23 cellular contexts compared by ENCODE assay signal in genomic region chr2:54668711-54669110, GRCh38. TPM values are rescaled to one million over a fixed set of nuclear protein-coding genes. Genes with fewer than 3 reads are reported as not detected.
A peak's percentile ranks its signal among the peaks of the same experiment; 100 is the strongest.
DNase-seq lines count a peak whose midpoint lies in the region; ATAC-seq and TF ChIP-seq lines count a peak whose summit lies in the region.
"Had no signal": no experiment of that assay in that cellular context is flagged by ENCODE, and none has a peak within 500 bp of the region (broad histone marks: within the 10 kb centered on the region; RNA-seq: fewer than 3 reads in every experiment).

No MANE protein-coding gene starts in this region.

- TF ChIP-seq RAD21 in HCT116 (IDR thresholded peaks at IDR 0.05; ENCODE audit: low read depth), result no peak

- POLR2A ChIA-PET in HCT116 (lab: Charles Lee), result interaction anchor here (0.7 kb wide), 1 partner anchor 20 kb away, joined by 3 read pairs; no protein-coding TSS in a partner anchor

- H3K4me3 ChIP-seq in HCT116 (replicated peaks in 1 of 2; ENCODE audit: low read depth in 1 of 2, low read length in 2 of 2) (no peak overlapping the region), adipocyte (ENCODE audit: low read length) (no peak overlapping the region), right lobe of liver (no peak overlapping the region), tibial artery (no peak overlapping the region)
- H3K4me3 ChIP-seq: ascending aorta, lung had no signal

- H3K9me3 ChIP-seq in HCT116 (ENCODE audit: control insufficient read depth in 1 of 2, insufficient read depth in 1 of 2, low read depth in 1 of 2, low read length in 2 of 2) (no peaks in the 10 kb centered on the region), adipocyte (ENCODE audit: control insufficient read depth, low read length) (no peaks in the 10 kb centered on the region), right lobe of liver (no peaks in the 10 kb centered on the region), tibial artery (no peaks in the 10 kb centered on the region)
- H3K9me3 ChIP-seq: ascending aorta had no signal

- H4K20me1 ChIP-seq in HCT116 (ENCODE audit: insufficient read depth), result no peaks in the 10 kb centered on the region

- no peak for ATAC-seq in HCT116
- ATAC-seq in right lobe of liver, result no peak
- no peak for ATAC-seq in HG02840 (IDR thresholded peaks at IDR 0.05; ENCODE audit: low FRiP score, unreplicated experiment)
- no peak for ATAC-seq in GM18498 (IDR thresholded peaks at IDR 0.05; ENCODE audit: unreplicated experiment)
- ATAC-seq: activated CD4-positive, alpha-beta T cell treated with anti-CD3 and anti-CD28 coated beads for 36 hours; CD8-positive, alpha-beta T cell; T-cell had no signal

- no peak overlapping the region for H3K9ac ChIP-seq in HCT116 (ENCODE audit: low read length)
- peak overlapping the region; percentile 70 for H3K9ac ChIP-seq in adipocyte (ENCODE audit: low read length)
- H3K9ac ChIP-seq: KMS-11 had no signal

- TF ChIP-seq CTCF in HCT116 (IDR thresholded peaks at IDR 0.05 in 2 of 3, conservative IDR thresholded peaks at IDR 0.05 in 1 of 3; ENCODE audit: borderline replicate concordance in 1 of 3, insufficient read depth in 1 of 3, low read depth in 2 of 3, low read length in 2 of 3) (no peak), right lobe of liver (IDR thresholded peaks at IDR 0.05) (no peak), tibial artery (IDR thresholded peaks at IDR 0.05) (no peak)

- no peak for DNase-seq in HCT116 (ENCODE audit: low read depth, low spot score)
- no peak for DNase-seq in adipocyte (ENCODE audit: low read depth)
- no peak for DNase-seq in right lobe of liver
- no peak for DNase-seq in tibial artery
- DNase-seq in NCI-H2171 (lab: John Stamatoyannopoulos, UW), result no peak
- DNase-seq in DMS79 (lab: John Stamatoyannopoulos, UW), result no peak
- DNase-seq: activated CD4-positive, alpha-beta T cell treated with anti-CD3 and anti-CD28 coated beads for 36 hours; activated naive CD4-positive, alpha-beta T cell treated with anti-CD3 and anti-CD28 coated beads, Interleukin-2, amount 10 ng/mL, durations not matched to agents 7 days and 5 days; CD8-positive, alpha-beta T cell; central memory CD4-positive, alpha-beta T cell; foreskin melanocyte; GDM1; HCEC 1CT; islet precursor cell; NCI-H748 treated with DMSO at 0.1 percent for 48 hours; SIG-M5; stimulated activated CD4-positive, alpha-beta T cell treated with anti-CD3 and anti-CD28 coated beads, Interleukin-4, amount 100 ng/mL, for 1 hour; T-cell had no signal

- RAD21 ChIA-PET in HCT116 (lab: Charles Lee; ENCODE audit: low non-redundant PET in 1 of 2, low total read pairs in 2 of 2, uncharacterized antibody in 2 of 2, unreplicated experiment in 2 of 2), result no interaction called here

- intact Hi-C loops in HCT116 (cut with micrococcal nuclease) (loop anchor here (5.0 to 10.0 kb wide), 3 partner anchors 169 to 509 kb away; no protein-coding TSS in a partner anchor), right lobe of liver (cut with DNase I) (no loop called here), tibial artery (cut with DNase I; ENCODE audit: low total_unique reads) (loop anchor here (10.0 kb wide), 1 partner anchor 166 kb away; no protein-coding TSS in a partner anchor)

- no peak overlapping the region for H2AFZ ChIP-seq in HCT116 (ENCODE audit: low read depth, low read length, poor library complexity, severe bottlenecking)

- TSS peak; percentile 52 for BruUV-seq in HCT116 (replicated peaks; lab: Mats Ljungman, UMichigan)

- H3K27me3 ChIP-seq in HCT116 (ENCODE audit: insufficient read depth, low read length) (no peaks in the 10 kb centered on the region), adipocyte (replicated peaks; ENCODE audit: control insufficient read depth, insufficient read depth, low read length) (no peaks in the 10 kb centered on the region), right lobe of liver (no peaks in the 10 kb centered on the region), tibial artery (no peaks in the 10 kb centered on the region)
- H3K27me3 ChIP-seq: ascending aorta had no signal

- H3K4me2 ChIP-seq in HCT116 (ENCODE audit: low read length), result no peak overlapping the region
- H3K4me2 ChIP-seq: KMS-11 had no signal

- H3K79me2 ChIP-seq in HCT116 (ENCODE audit: insufficient read depth, low read length), result no peaks in the 10 kb centered on the region

- H3K4me1 ChIP-seq in HCT116 (ENCODE audit: control insufficient read depth in 1 of 2, insufficient read depth in 2 of 2, low read length in 2 of 2), result peaks cover 0 to 8% of the 10 kb centered on the region in 2 experiments; a peak in 2 of 4 replicates
- peaks cover 70% of the 10 kb centered on the region for H3K4me1 ChIP-seq in adipocyte (ENCODE audit: control insufficient read depth, insufficient read depth, low read length)
- H3K4me1 ChIP-seq in right lobe of liver, result peaks cover 0 to 61% (median 32%) of the 10 kb centered on the region in 4 donors
- peaks cover 0 to 51% (median 38%) of the 10 kb centered on the region in 4 donors for H3K4me1 ChIP-seq in tibial artery

- H3K27ac ChIP-seq in HCT116 (ENCODE audit: low read depth, low read length), result no peak overlapping the region
- peak overlapping the region in 2 of 3 donors; percentile 89 to 92 for H3K27ac ChIP-seq in right lobe of liver
- H3K27ac ChIP-seq in tibial artery, result peak overlapping the region; percentile 49 to 59
- H3K27ac ChIP-seq: KMS-11 had no signal

- no peaks in the 10 kb centered on the region for H3K9me2 ChIP-seq in HCT116 (ENCODE audit: insufficient read depth)

- WGBS in right lobe of liver (ENCODE audit: insufficient coverage, low coverage, low lambda C conversion rate, missing lambda C conversion rate), result 34% methylated on average over 5 of the region's 5 CpGs

- CTCF ChIA-PET in HCT116 (lab: Charles Lee), result interaction anchor here (0.7 kb wide), 1 partner anchor 159 kb away, joined by 5 read pairs; no protein-coding TSS in a partner anchor

- H3K36me3 ChIP-seq in HCT116 (ENCODE audit: control insufficient read depth in 1 of 2, insufficient read depth in 2 of 2, low read length in 2 of 2), result peaks cover 6 to 19% of the 10 kb centered on the region in 2 experiments; a peak in 3 of 4 replicates
- H3K36me3 ChIP-seq in adipocyte (ENCODE audit: control insufficient read depth, insufficient read depth, low read length, severe bottlenecking), result peaks cover 62% of the 10 kb centered on the region
- peaks cover 0 to 16% (median 7%) of the 10 kb centered on the region in 4 donors for H3K36me3 ChIP-seq in right lobe of liver
- peaks cover 17 to 44% (median 40%) of the 10 kb centered on the region in 3 donors for H3K36me3 ChIP-seq in tibial artery

- TF ChIP-seq POLR2A in HCT116 (IDR thresholded peaks at IDR 0.05; ENCODE audit: borderline replicate concordance, extremely low read depth, insufficient read depth, insufficient read length) (no peak), right lobe of liver (IDR thresholded peaks at IDR 0.05) (no peak)

TF ChIP-seq in HCT116, 20 proteins besides CTCF, POLR2A, EP300 and RAD21:
- TF ChIP-seq YY1 (IDR thresholded peaks at IDR 0.05; ENCODE audit: extremely low read depth, insufficient replicate concordance, low read depth, low read length) (no peak), SIN3A (IDR thresholded peaks at IDR 0.05; ENCODE audit: low read depth) (no peak), MAX (IDR thresholded peaks at IDR 0.05) (no peak), ZBTB33 (IDR thresholded peaks at IDR 0.05; ENCODE audit: extremely low read depth, insufficient replicate concordance, low read length) (no peak), ELF1 (IDR thresholded peaks at IDR 0.05; ENCODE audit: borderline replicate concordance, low read depth) (no peak), FOSL1 (IDR thresholded peaks at IDR 0.05; ENCODE audit: low read depth) (no peak), EZH2phosphoT487 (IDR thresholded peaks at IDR 0.05; ENCODE audit: borderline replicate concordance) (no peak), ZFX (IDR thresholded peaks at IDR 0.05) (no peak), CEBPB (IDR thresholded peaks at IDR 0.05; ENCODE audit: low read depth) (no peak), SP1 (IDR thresholded peaks at IDR 0.05; ENCODE audit: low read depth) (no peak)

RNA-seq across cellular contexts. Expression of gene EML6, which starts 54.8 kb away (rescaled TPM):
- total RNA-seq in HCT116 (2021; ENCODE audit: unreplicated experiment), result 6.6 TPM
- 8.4 and 9.2 TPM in 2 replicates for polyA plus RNA-seq in HCT116 (2012)
- total RNA-seq in right lobe of liver, result 1 to 10 TPM in 4 of 6 experiments, under 1 TPM in 2; 0.82 to 2.5 (median 1.5) TPM
- total RNA-seq: ascending aorta had no signal

Comparison
In these comparisons a context has a peak if more than half of its experiments do, and no peak if none do; other contexts are left out.
1. intact Hi-C loops: an anchor here in HCT116 (5.0 to 10.0 kb wide) and tibial artery (10.0 kb wide); none called in right lobe of liver.